ENCODE assay signal across 39 cellular contexts in the genomic region with DNA sequence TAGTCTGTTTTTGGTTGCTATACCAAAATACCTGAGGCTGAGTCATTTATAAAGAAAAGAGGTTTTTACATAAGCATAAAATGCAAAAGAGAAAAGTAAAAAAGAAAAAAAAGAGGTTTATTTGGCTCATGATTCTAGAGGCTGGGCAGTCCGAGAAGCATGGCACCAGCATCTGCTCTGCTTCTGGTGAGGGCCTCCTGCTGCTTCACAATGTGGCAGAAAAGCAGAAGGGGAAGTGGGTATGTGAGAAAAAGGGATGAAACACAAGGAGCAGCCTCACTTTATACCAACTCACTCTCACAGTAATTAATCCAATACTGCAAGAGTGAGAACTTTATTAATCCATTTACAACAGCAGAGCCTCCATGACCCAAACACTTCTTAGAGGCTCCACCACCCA. TPM values are rescaled to one million over a fixed set of nuclear protein-coding genes. Genes with fewer than 3 reads are reported as not detected.
"Had no signal": no experiment of that assay in that cellular context is flagged by ENCODE, and none has a peak within 500 bp of the region (broad histone marks: within the 10 kb centered on the region; RNA-seq: fewer than 3 reads in every experiment).

No MANE protein-coding gene starts in this region.

- H3K27me3 Mint-ChIP-seq: activated naive CD4-positive, alpha-beta T cell treated with anti-CD3 and anti-CD28 coated beads, Interleukin-2, amount 10 ng/mL, durations not matched to agents 7 days and 5 days had no signal

- H3K27me3 ChIP-seq: ascending aorta, body of pancreas, brain microvascular endothelial cell, breast epithelium had no signal

- H3K4me3 ChIP-seq: ascending aorta, body of pancreas, breast epithelium had no signal

- H3K4me1 ChIP-seq: body of pancreas, breast epithelium had no signal

- DNase-seq: activated CD4-positive, alpha-beta memory T cell treated with anti-CD3 and anti-CD28 coated beads, Interleukin-2, amount 10 ng/mL, durations not matched to agents 7 days and 5 days; activated CD4-positive, alpha-beta T cell treated with anti-CD3 and anti-CD28 coated beads for 1 hour; activated CD4-positive, alpha-beta T cell treated with anti-CD3 and anti-CD28 coated beads for 36 hours; activated CD4-positive, alpha-beta T cell treated with anti-CD3 and anti-CD28 coated beads for 48 hours; activated CD4-positive, alpha-beta T cell treated with anti-CD3 and anti-CD28 coated beads, Interleukin-2, amount 10 ng/mL, durations not matched to agents 7 days and 5 days; activated CD4-positive, alpha-beta T cell treated with anti-CD3 and anti-CD28 coated beads, Interleukin-2, amount 50 U/mL, for 48 hours; activated CD4-positive, CD25-positive, alpha-beta regulatory T cell; activated CD8-positive, alpha-beta memory T cell treated with anti-CD3 and anti-CD28 coated beads for 24 hours; activated CD8-positive, alpha-beta memory T cell treated with anti-CD3 and anti-CD28 coated beads, Interleukin-2, amount 10 ng/mL, durations not matched to agents 7 days and 5 days; activated CD8-positive, alpha-beta memory T cell treated with anti-CD3 and anti-CD28 coated beads, Interleukin-2, amount 50 U/mL, for 48 hours; activated CD8-positive, alpha-beta T cell treated with anti-CD3 and anti-CD28 coated beads, Interleukin-2, amount 10 ng/mL, durations not matched to agents 7 days and 5 days; activated effector memory CD4-positive, alpha-beta T cell treated with Interleukin-2 at 50 U/mL for 16 hours; activated gamma-delta T cell; activated naive CD4-positive, alpha-beta T cell treated with anti-CD3 and anti-CD28 coated beads, Interleukin-2, amount 10 ng/mL, durations not matched to agents 7 days and 5 days; activated naive CD4-positive, alpha-beta T cell treated with Interleukin-2 at 50 U/mL for 16 hours; activated naive CD8-positive, alpha-beta T cell treated with anti-CD3 and anti-CD28 coated beads, Interleukin-2, amount 10 ng/mL, durations not matched to agents 7 days and 5 days; activated naive CD8-positive, alpha-beta T cell treated with anti-CD3 and anti-CD28 coated beads, Interleukin-2, amount 50 U/mL, for 24 hours; activated T-cell treated with anti-CD3 and anti-CD28 coated beads, Interleukin-2, amount 50 U/mL, for 24 hours; activated T-cell treated with anti-CD3 and anti-CD28 coated beads, Interleukin-2, amount 50 U/mL, for 48 hours; amygdala; anterior cingulate cortex; body of pancreas; brain microvascular endothelial cell; central memory CD4-positive, alpha-beta T cell; T-helper 2 cell; T-helper 9 cell; WERI-Rb-1 had no signal

- H3K36me3 Mint-ChIP-seq: activated CD8-positive, alpha-beta memory T cell treated with anti-CD3 and anti-CD28 coated beads, Interleukin-2, amount 10 ng/mL, durations not matched to agents 7 days and 5 days; activated naive CD4-positive, alpha-beta T cell treated with anti-CD3 and anti-CD28 coated beads, Interleukin-2, amount 10 ng/mL, durations not matched to agents 7 days and 5 days; activated naive CD4-positive, alpha-beta T cell treated with anti-CD3 and anti-CD28 coated beads, Interleukin-2, amount 50 U/mL, for 24 hours; activated naive CD8-positive, alpha-beta T cell; activated naive CD8-positive, alpha-beta T cell treated with anti-CD3 and anti-CD28 coated beads, Interleukin-2, amount 10 ng/mL, durations not matched to agents 7 days and 5 days had no signal

- H3K27ac Mint-ChIP-seq: activated CD4-positive, alpha-beta memory T cell treated with anti-CD3 and anti-CD28 coated beads, Interleukin-2, amount 10 ng/mL, durations not matched to agents 7 days and 5 days; activated CD4-positive, alpha-beta T cell treated with anti-CD3 and anti-CD28 coated beads for 36 hours; activated CD4-positive, alpha-beta T cell treated with anti-CD3 and anti-CD28 coated beads, Interleukin-2, amount 10 ng/mL, durations not matched to agents 7 days and 5 days; activated CD8-positive, alpha-beta memory T cell treated with anti-CD3 and anti-CD28 coated beads, Interleukin-2, amount 10 ng/mL, durations not matched to agents 7 days and 5 days; activated CD8-positive, alpha-beta T cell treated with anti-CD3 and anti-CD28 coated beads, Interleukin-2, amount 10 ng/mL, durations not matched to agents 7 days and 5 days; activated naive CD4-positive, alpha-beta T cell treated with anti-CD3 and anti-CD28 coated beads, Interleukin-2, amount 10 ng/mL, durations not matched to agents 7 days and 5 days; activated naive CD4-positive, alpha-beta T cell treated with anti-CD3 and anti-CD28 coated beads, Interleukin-2, amount 50 U/mL, for 24 hours; activated naive CD8-positive, alpha-beta T cell; activated naive CD8-positive, alpha-beta T cell treated with anti-CD3 and anti-CD28 coated beads, Interleukin-2, amount 10 ng/mL, durations not matched to agents 7 days and 5 days; activated naive CD8-positive, alpha-beta T cell treated with anti-CD3 and anti-CD28 coated beads, Interleukin-2, amount 50 U/mL, for 24 hours; activated T-cell treated with anti-CD3 and anti-CD28 coated beads, Interleukin-2, amount 50 U/mL, for 24 hours; activated T-helper 2 cell treated with anti-CD3 and anti-CD28 coated beads, Interferon-gamma antibody, Interleukin-2, Interleukin-4, amounts not matched to agents 10 μg/mL and 5 μg/mL and 100 μg/mL, durations not matched to agents 14 hours and 24 hours and 36 hours; T-helper 1 cell treated with Interleukin-12 subunit alpha and Interleukin-12 subunit beta and Interleukin-4 antibody, amounts not matched to agents 30 μg/mL and 1 μg/mL, for 36 hours; T-helper 2 cell treated with Interferon-gamma antibody and Interleukin-4, amounts not matched to agents 5 μg/mL and 100 μg/mL, for 36 hours; WTC11 had no signal

- H3K4me1 Mint-ChIP-seq: activated CD4-positive, alpha-beta memory T cell treated with anti-CD3 and anti-CD28 coated beads, Interleukin-2, amount 10 ng/mL, durations not matched to agents 7 days and 5 days; activated CD4-positive, alpha-beta T cell treated with anti-CD3 and anti-CD28 coated beads for 36 hours; activated CD4-positive, alpha-beta T cell treated with anti-CD3 and anti-CD28 coated beads, Interleukin-2, amount 10 ng/mL, durations not matched to agents 7 days and 5 days; activated CD8-positive, alpha-beta memory T cell treated with anti-CD3 and anti-CD28 coated beads, Interleukin-2, amount 10 ng/mL, durations not matched to agents 7 days and 5 days; activated naive CD4-positive, alpha-beta T cell treated with anti-CD3 and anti-CD28 coated beads, Interleukin-2, amount 10 ng/mL, durations not matched to agents 7 days and 5 days; activated naive CD4-positive, alpha-beta T cell treated with anti-CD3 and anti-CD28 coated beads, Interleukin-2, amount 50 U/mL, for 24 hours; activated naive CD8-positive, alpha-beta T cell treated with anti-CD3 and anti-CD28 coated beads, Interleukin-2, amount 10 ng/mL, durations not matched to agents 7 days and 5 days; activated naive CD8-positive, alpha-beta T cell treated with anti-CD3 and anti-CD28 coated beads, Interleukin-2, amount 50 U/mL, for 24 hours had no signal

- ATAC-seq: activated CD4-positive, alpha-beta T cell treated with anti-CD3 and anti-CD28 coated beads for 36 hours; activated CD4-positive, CD25-positive, alpha-beta regulatory T cell treated with anti-CD3 and anti-CD28 coated beads, Interleukin-2, amount 50 U/mL, for 24 hours; activated CD8-positive, alpha-beta memory T cell treated with anti-CD3 and anti-CD28 coated beads, Interleukin-2, amount 10 ng/mL, durations not matched to agents 7 days and 5 days; activated CD8-positive, alpha-beta T cell treated with anti-CD3 and anti-CD28 coated beads, Interleukin-2, amount 10 ng/mL, durations not matched to agents 7 days and 5 days; activated naive CD8-positive, alpha-beta T cell treated with anti-CD3 and anti-CD28 coated beads, Interleukin-2, amount 50 U/mL, for 24 hours; body of pancreas; WTC11 had no signal

- H3K27ac ChIP-seq: ascending aorta, body of pancreas, brain microvascular endothelial cell, breast epithelium, WERI-Rb-1 had no signal

- H3K36me3 ChIP-seq: ascending aorta, brain microvascular endothelial cell, breast epithelium, WERI-Rb-1 had no signal

- H3K9me3 ChIP-seq: ascending aorta, body of pancreas, breast epithelium had no signal

- H3K4me3 Mint-ChIP-seq: activated CD4-positive, alpha-beta memory T cell treated with anti-CD3 and anti-CD28 coated beads, Interleukin-2, amount 10 ng/mL, durations not matched to agents 7 days and 5 days; activated CD4-positive, alpha-beta T cell treated with anti-CD3 and anti-CD28 coated beads for 36 hours; activated CD4-positive, alpha-beta T cell treated with anti-CD3 and anti-CD28 coated beads, Interleukin-2, amount 10 ng/mL, durations not matched to agents 7 days and 5 days; activated CD8-positive, alpha-beta memory T cell treated with anti-CD3 and anti-CD28 coated beads, Interleukin-2, amount 10 ng/mL, durations not matched to agents 7 days and 5 days; activated CD8-positive, alpha-beta T cell treated with anti-CD3 and anti-CD28 coated beads, Interleukin-2, amount 10 ng/mL, durations not matched to agents 7 days and 5 days; activated naive CD4-positive, alpha-beta T cell treated with anti-CD3 and anti-CD28 coated beads, Interleukin-2, amount 10 ng/mL, durations not matched to agents 7 days and 5 days; activated naive CD4-positive, alpha-beta T cell treated with anti-CD3 and anti-CD28 coated beads, Interleukin-2, amount 50 U/mL, for 24 hours; activated naive CD8-positive, alpha-beta T cell; activated naive CD8-positive, alpha-beta T cell treated with anti-CD3 and anti-CD28 coated beads, Interleukin-2, amount 10 ng/mL, durations not matched to agents 7 days and 5 days; activated naive CD8-positive, alpha-beta T cell treated with anti-CD3 and anti-CD28 coated beads, Interleukin-2, amount 50 U/mL, for 24 hours; activated T-cell treated with anti-CD3 and anti-CD28 coated beads, Interleukin-2, amount 50 U/mL, for 24 hours; T-helper 1 cell treated with Interleukin-12 subunit alpha and Interleukin-12 subunit beta and Interleukin-4 antibody, amounts not matched to agents 30 μg/mL and 1 μg/mL, for 36 hours; T-helper 2 cell treated with Interferon-gamma antibody and Interleukin-4, amounts not matched to agents 5 μg/mL and 100 μg/mL, for 36 hours; WTC11 had no signal

- H3K9me3 Mint-ChIP-seq: activated naive CD4-positive, alpha-beta T cell treated with anti-CD3 and anti-CD28 coated beads, Interleukin-2, amount 50 U/mL, for 24 hours; activated T-cell treated with anti-CD3 and anti-CD28 coated beads, Interleukin-2, amount 50 U/mL, for 24 hours; activated T-helper 2 cell treated with anti-CD3 and anti-CD28 coated beads, Interferon-gamma antibody, Interleukin-2, Interleukin-4, amounts not matched to agents 10 μg/mL and 5 μg/mL and 100 μg/mL, durations not matched to agents 14 hours and 24 hours and 36 hours; T-helper 1 cell treated with Interleukin-12 subunit alpha and Interleukin-12 subunit beta and Interleukin-4 antibody, amounts not matched to agents 30 μg/mL and 1 μg/mL, for 36 hours; T-helper 2 cell treated with Interferon-gamma antibody and Interleukin-4, amounts not matched to agents 5 μg/mL and 100 μg/mL, for 36 hours had no signal

RNA-seq across cellular contexts. Expression of a gene that starts 47.1 kb away (rescaled TPM):
- total RNA-seq: activated CD4-positive, alpha-beta memory T cell treated with anti-CD3 and anti-CD28 coated beads, Interleukin-2, amount 10 ng/mL, durations not matched to agents 7 days and 5 days; activated CD4-positive, alpha-beta T cell treated with anti-CD3 and anti-CD28 coated beads for 36 hours; activated CD4-positive, alpha-beta T cell treated with anti-CD3 and anti-CD28 coated beads, Interleukin-2, amount 10 ng/mL, durations not matched to agents 7 days and 5 days; activated CD8-positive, alpha-beta memory T cell treated with anti-CD3 and anti-CD28 coated beads, Interleukin-2, amount 10 ng/mL, durations not matched to agents 7 days and 5 days; activated CD8-positive, alpha-beta T cell treated with anti-CD3 and anti-CD28 coated beads, Interleukin-2, amount 10 ng/mL, durations not matched to agents 7 days and 5 days; activated naive CD8-positive, alpha-beta T cell treated with anti-CD3 and anti-CD28 coated beads, Interleukin-2, amount 10 ng/mL, durations not matched to agents 7 days and 5 days; activated T-helper 2 cell treated with anti-CD3 and anti-CD28 coated beads, Interferon-gamma antibody, Interleukin-2, Interleukin-4, amounts not matched to agents 10 μg/mL and 5 μg/mL and 100 μg/mL, durations not matched to agents 14 hours and 24 hours and 36 hours; ascending aorta; body of pancreas; breast epithelium; cardiac septum; cerebellum; WTC11 had no signal
- polyA plus RNA-seq: adipose tissue had no signal
